7 cellular contexts compared by ENCODE assay signal in genomic region chr3:159741281-159741680, GRCh38.
"Had no signal": no experiment of that assay in that cellular context is flagged by ENCODE, and none has a peak within 500 bp of the region (broad histone marks: within the 10 kb centered on the region; RNA-seq: fewer than 3 reads in every experiment).

No MANE protein-coding gene starts in this region.

- DNase-seq: H7, HFFc6, KG1 had no signal

- H3K27ac ChIP-seq: HL-60 had no signal

- H3K4me2 ChIP-seq: GM23338 had no signal

- H3K9me3 ChIP-seq: HAP-1 had no signal

- H3K4me3 ChIP-seq: GM23338, HAP-1 had no signal

- H2AFZ ChIP-seq: GM23338 had no signal

- H3K36me3 ChIP-seq: HAP-1 had no signal

- ATAC-seq: GM23338, HCT116 had no signal
